In genomic region chr15:34584321-34584668, GRCh38 we compare ENCODE assay signal across 8 cellular contexts. TPM values are rescaled to one million over a fixed set of nuclear protein-coding genes. Genes with fewer than 3 reads are reported as not detected.
A peak's percentile ranks its signal among the peaks of the same experiment; 100 is the strongest.
DNase-seq lines count a peak whose midpoint lies in the region; ATAC-seq and TF ChIP-seq lines count a peak whose summit lies in the region.

No MANE protein-coding gene starts in this region.

- DNase-seq in CD14-positive monocyte (ENCODE audit: low spot score) (no peak), dorsolateral prefrontal cortex (peak in 1 of 10 donors; percentile 12), NCI-H748 (lab: John Stamatoyannopoulos, UW; ENCODE audit: unreplicated experiment) (no peak), NOMO-1 treated with DMSO at 0.1 percent for 48 hours (lab: John Stamatoyannopoulos, UW; ENCODE audit: unreplicated experiment) (no peak), middle frontal gyrus (ENCODE audit: extremely low spot score, low spot score) (no peak)

- H3K4me1 ChIP-seq in neuron (ENCODE audit: insufficient read depth, low read length), result peaks cover 4% of the 10 kb centered on the region

- H3K27me3 Mint-ChIP-seq in CD14-positive monocyte (ENCODE audit: low read depth in 3 of 3), result peaks cover 29 to 50% (median 36%) of the 10 kb centered on the region in 3 donors
- peaks cover 6% of the 10 kb centered on the region for H3K27me3 Mint-ChIP-seq in IgD-negative memory B cell

- H3K9me3 Mint-ChIP-seq in CD14-positive monocyte (peaks cover 0 to 5% (median 0%) of the 10 kb centered on the region in 7 donors), IgD-negative memory B cell (no peaks in the 10 kb centered on the region)

- H3K27ac ChIP-seq in dorsolateral prefrontal cortex, result peak overlapping the region in 38 of 59 donors; percentile 16 to 90 (median 71)

- no peaks in the 10 kb centered on the region for H3K9me3 ChIP-seq in neuron (ENCODE audit: low read length)

- ATAC-seq in GM21528 (IDR thresholded peaks at IDR 0.05; ENCODE audit: low FRiP score, unreplicated experiment), result no peak

- H3K36me3 Mint-ChIP-seq in CD14-positive monocyte (no peaks in the 10 kb centered on the region), IgD-negative memory B cell (no peaks in the 10 kb centered on the region)

- H2AFZ ChIP-seq in neuron (ENCODE audit: low read depth, low read length), result peak overlapping the region; percentile 92

- H3K27ac Mint-ChIP-seq in CD14-positive monocyte (peak overlapping the region in 1 of 7 donors; percentile 4), IgD-negative memory B cell (no peak overlapping the region)

- no peak for TF ChIP-seq CTCF in CD14-positive monocyte (IDR thresholded peaks at IDR 0.05)
- no peak for TF ChIP-seq CTCF in dorsolateral prefrontal cortex (IDR thresholded peaks at IDR 0.05 in 54 of 56, conservative IDR thresholded peaks at IDR 0.05 in 2 of 56; ENCODE audit: low read depth in 1 of 56, partially characterized antibody in 56 of 56)

- H3K36me3 ChIP-seq in neuron (ENCODE audit: insufficient read depth, low read length), result no peaks in the 10 kb centered on the region

- intact Hi-C loops in CD14-positive monocyte (cut with micrococcal nuclease) (loop anchor here in 1 of 2 donors (10.0 kb wide), 2 partner anchors 219 to 519 kb away; partner anchors contain the start of gene LPCAT4), dorsolateral prefrontal cortex (cut with DNase I) (loop anchor here (10.0 kb wide), 4 partner anchors 69 to 519 kb away; partner anchors contain the start of genes LPCAT4 (in 1 of the 2), NOP10 (in 1 of the 2) and NUTM1 (in 1 of the 2))

- H3K4me3 Mint-ChIP-seq in CD14-positive monocyte (peak overlapping the region; percentile 85 to 92), IgD-negative memory B cell (peak overlapping the region; percentile 70 to 91 (median 86))

- H3K4me3 ChIP-seq in dorsolateral prefrontal cortex (peak overlapping the region; percentile 52 to 90 (median 77)), neuron (ENCODE audit: low read length) (peak overlapping the region; percentile 69)

- H3K4me1 Mint-ChIP-seq in CD14-positive monocyte (peaks cover 15% of the 10 kb centered on the region), IgD-negative memory B cell (peaks cover 11 to 21% (median 11%) of the 10 kb centered on the region in 3 donors)

- H3K27me3 ChIP-seq in dorsolateral prefrontal cortex, result no peaks in the 10 kb centered on the region
- H3K27me3 ChIP-seq in neuron (ENCODE audit: insufficient read depth, low read length), result no peaks in the 10 kb centered on the region

RNA-seq across cellular contexts. Expression of gene GOLGA8B, which starts 0.8 kb away (rescaled TPM):
- polyA plus RNA-seq in CD14-positive monocyte, result under 1 TPM in 1 of 2 donors, not detected in 1; 0.37 TPM
- polyA plus RNA-seq in IgD-negative memory B cell, result 7.6 TPM
- 100 to 1,000 TPM in 93 of 120 experiments, 10 to 100 TPM in 27; 37.5 to 341 (median 139) TPM for total RNA-seq in dorsolateral prefrontal cortex
